In the genomic region with DNA sequence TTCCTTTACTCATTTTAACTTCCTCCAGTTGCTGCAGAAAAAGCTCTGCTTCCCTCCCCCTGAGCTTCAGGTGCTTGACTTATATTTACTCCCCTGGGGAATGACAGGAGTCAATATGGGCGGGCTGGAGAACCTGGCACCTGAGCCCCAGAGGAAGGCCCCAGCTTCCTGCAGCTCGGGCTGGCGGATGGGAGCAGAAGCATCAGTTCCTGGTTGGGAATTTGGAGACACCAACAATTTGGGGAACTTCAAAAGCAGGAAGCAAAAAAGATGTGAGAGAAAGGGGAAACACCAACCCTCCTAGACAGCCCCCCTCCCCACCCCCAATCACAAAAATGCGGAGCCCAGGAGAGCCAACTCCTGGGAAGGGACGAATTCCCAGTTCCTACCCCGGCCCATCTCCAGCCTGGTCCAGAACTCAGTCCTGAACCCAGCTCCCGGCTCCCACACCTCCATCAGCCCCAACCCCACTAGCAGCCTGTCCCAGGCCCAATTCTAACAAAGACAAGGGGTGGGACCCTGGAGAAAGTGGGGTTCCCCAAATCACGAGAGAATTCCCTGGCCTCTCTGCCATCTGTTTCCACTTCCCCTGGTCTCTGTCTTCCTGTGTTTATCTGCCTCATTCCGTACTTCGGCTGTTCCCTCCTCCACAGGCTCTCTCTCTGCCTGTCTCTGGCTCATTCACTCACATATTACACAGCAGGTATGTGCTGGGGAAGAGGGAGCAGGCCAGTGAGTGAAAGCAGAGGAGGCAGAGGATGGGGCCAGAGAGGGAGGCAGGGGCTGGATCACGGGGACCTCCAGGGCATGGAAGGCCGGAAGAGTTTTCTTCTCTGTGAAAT, we compare ENCODE assay signal across 1 cellular context.
TF ChIP-seq lines count a peak whose summit lies in the region.

No MANE protein-coding gene starts in this region.

TF ChIP-seq in IMR-90, 13 proteins besides CTCF, POLR2A, EP300 and RAD21:
- TF ChIP-seq USF2 (IDR thresholded peaks at IDR 0.05; ENCODE audit: low read depth, low read length) (no peak), CEBPB (IDR thresholded peaks at IDR 0.05; ENCODE audit: low read depth, low read length) (no peak), RCOR1 (IDR thresholded peaks at IDR 0.05; ENCODE audit: insufficient replicate concordance, low read length) (no peak), FOS (IDR thresholded peaks at IDR 0.05; ENCODE audit: low read depth, low read length) (no peak), CHD1 (IDR thresholded peaks at IDR 0.05; ENCODE audit: low read depth, low read length) (no peak), MAFK (IDR thresholded peaks at IDR 0.05; ENCODE audit: low read depth, low read length) (no peak), NFE2L2 (IDR thresholded peaks at IDR 0.05; ENCODE audit: low read depth, low read length) (no peak), ELK1 (IDR thresholded peaks at IDR 0.05; ENCODE audit: borderline replicate concordance, low read depth, low read length) (no peak), MAZ (IDR thresholded peaks at IDR 0.05; ENCODE audit: borderline replicate concordance, low read depth, low read length) (no peak), SMC3 (IDR thresholded peaks at IDR 0.05; ENCODE audit: low read depth, low read length) (no peak), MXI1 (IDR thresholded peaks at IDR 0.05; ENCODE audit: borderline replicate concordance, low read depth, low read length) (no peak), RFX5 (IDR thresholded peaks at IDR 0.05; ENCODE audit: low read depth, low read length) (no peak), BHLHE40 (IDR thresholded peaks at IDR 0.05; ENCODE audit: low read depth, low read length) (no peak)
